ENCODE assay signal across 2 cellular contexts in genomic region chr2:119693967-119694366, GRCh38.
TF ChIP-seq lines count a peak whose summit lies in the region.

No MANE protein-coding gene starts in this region.

TF ChIP-seq in HepG2, 621 proteins besides CTCF, POLR2A, EP300 and RAD21 (continues in another document):
- TF ChIP-seq ZNF598 (CRISPR knock-in tag; IDR thresholded peaks at IDR 0.05; ENCODE audit: borderline replicate concordance) (no peak), ATRX (CRISPR knock-in tag; IDR thresholded peaks at IDR 0.05; ENCODE audit: borderline replicate concordance) (no peak), DMAP1 (CRISPR knock-in tag; IDR thresholded peaks at IDR 0.05) (no peak), HNF4A (CRISPR knock-in tag; IDR thresholded peaks at IDR 0.05) (no peak), ZNF510 (CRISPR knock-in tag; IDR thresholded peaks at IDR 0.05; ENCODE audit: low read depth) (no peak), ZNF441 (CRISPR knock-in tag; IDR thresholded peaks at IDR 0.05; ENCODE audit: borderline replicate concordance) (no peak), NFKB2 (CRISPR knock-in tag; IDR thresholded peaks at IDR 0.05; ENCODE audit: borderline replicate concordance) (no peak), FOXC1 (CRISPR knock-in tag; IDR thresholded peaks at IDR 0.05; ENCODE audit: borderline replicate concordance) (no peak), RAD51 (IDR thresholded peaks at IDR 0.05; ENCODE audit: borderline replicate concordance) (no peak), ZNF20 (CRISPR knock-in tag; IDR thresholded peaks at IDR 0.05) (no peak), TP53 (CRISPR knock-in tag; conservative IDR thresholded peaks at IDR 0.05) (no peak), ZNF503 (CRISPR knock-in tag; IDR thresholded peaks at IDR 0.05) (no peak), ZNF816 (CRISPR knock-in tag; IDR thresholded peaks at IDR 0.05; ENCODE audit: borderline replicate concordance) (no peak), REXO4 (CRISPR knock-in tag; IDR thresholded peaks at IDR 0.05; ENCODE audit: borderline replicate concordance) (no peak), ZNF776 (CRISPR knock-in tag; IDR thresholded peaks at IDR 0.05) (no peak), ZBTB7A (CRISPR knock-in tag; IDR thresholded peaks at IDR 0.05) (peak; percentile 21; the same call in 1 of the 2 replicates), ZNF780A (CRISPR knock-in tag; IDR thresholded peaks at IDR 0.05) (0 out of 2 replicates have a peak, but pooled peaks have one; percentile 66), REL (CRISPR knock-in tag; conservative IDR thresholded peaks at IDR 0.05) (peak; percentile 53; the same call in 1 of the 2 replicates), RFX5 (IDR thresholded peaks at IDR 0.05; ENCODE audit: low read depth, low read length) (0 out of 2 replicates have a peak, but pooled peaks have one; percentile 20), RNF219 (CRISPR knock-in tag; IDR thresholded peaks at IDR 0.05) (no peak), ZNF740 (CRISPR knock-in tag; IDR thresholded peaks at IDR 0.05) (no peak), NCOA2 (CRISPR knock-in tag; IDR thresholded peaks at IDR 0.05) (no peak), ZNF546 (CRISPR knock-in tag; conservative IDR thresholded peaks at IDR 0.05) (no peak), ZSCAN5A (CRISPR knock-in tag; IDR thresholded peaks at IDR 0.05; ENCODE audit: borderline replicate concordance) (no peak), NCOR1 (IDR thresholded peaks at IDR 0.05; ENCODE audit: borderline replicate concordance, low read length) (no peak), ZNF512B (CRISPR knock-in tag; IDR thresholded peaks at IDR 0.05; ENCODE audit: borderline replicate concordance) (no peak)

TF ChIP-seq in K562, 482 proteins besides CTCF, POLR2A, EP300 and RAD21:
- TF ChIP-seq RFX1 (IDR thresholded peaks at IDR 0.05) (no peak), FOXO4 (CRISPR knock-in tag; IDR thresholded peaks at IDR 0.05) (no peak), ATF2 (CRISPR knock-in tag; IDR thresholded peaks at IDR 0.05) (0 out of 2 replicates have a peak, but pooled peaks have one; percentile 32), HBP1 (CRISPR knock-in tag; IDR thresholded peaks at IDR 0.05) (peak; percentile 42; the same call in 1 of the 2 replicates), PHF20 (IDR thresholded peaks at IDR 0.05; ENCODE audit: partially characterized antibody) (peak; percentile 53), TRIM24 (IDR thresholded peaks at IDR 0.05) (0 out of 4 replicates have a peak, but pooled peaks of 1 of the 2 experiments have one; percentile 10), ZC3H8 (IDR thresholded peaks at IDR 0.05) (no peak), ELF4 (CRISPR knock-in tag; IDR thresholded peaks at IDR 0.05) (0 out of 2 replicates have a peak, but pooled peaks have one; percentile 28), HDAC1 (IDR thresholded peaks at IDR 0.05) (0 out of 4 replicates have a peak, but pooled peaks of 1 of the 2 experiments have one; percentile 25), SMARCA5 (IDR thresholded peaks at IDR 0.05) (no peak), ZNF316 (IDR thresholded peaks at IDR 0.05) (no peak), ZBTB26 (CRISPR knock-in tag; IDR thresholded peaks at IDR 0.05) (0 out of 2 replicates have a peak, but pooled peaks have one; percentile 23)
